In the genomic region with DNA sequence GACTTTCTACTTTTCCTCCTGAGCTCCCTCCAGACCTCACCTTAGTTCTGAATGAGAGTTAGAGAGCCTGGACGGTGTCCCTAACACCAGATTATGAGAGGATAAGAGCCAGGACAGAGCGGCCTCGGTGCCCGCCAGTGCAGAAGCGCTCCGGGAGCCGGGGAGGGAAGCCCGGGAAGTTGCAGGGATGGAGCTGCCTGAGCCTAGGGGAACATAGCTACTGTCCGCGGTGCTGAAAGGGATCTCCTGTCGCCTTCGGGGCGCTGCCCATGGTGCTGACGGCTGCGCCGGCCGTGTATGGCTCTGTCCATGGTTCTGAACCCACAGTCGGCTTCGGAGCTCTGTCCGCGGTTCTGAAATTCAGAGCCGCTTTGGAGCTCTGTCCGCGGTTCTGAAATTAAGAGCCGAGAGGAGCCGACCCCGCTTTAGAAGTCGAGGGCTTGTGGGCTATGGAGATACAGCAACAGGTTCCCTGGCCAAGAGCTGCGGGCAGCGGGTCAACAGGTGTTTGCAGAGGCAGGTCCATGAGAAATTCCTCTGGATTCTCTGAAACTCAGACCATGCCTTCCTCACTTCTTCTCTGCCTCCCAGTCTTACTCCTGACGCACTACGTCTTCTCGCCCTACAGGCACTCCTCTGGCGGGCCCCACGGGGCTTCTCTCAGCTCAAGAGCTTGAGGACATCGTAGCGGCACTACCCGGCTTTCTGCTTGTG, we compare ENCODE assay signal across 8 cellular contexts. TPM values are rescaled to one million over a fixed set of nuclear protein-coding genes. Genes with fewer than 3 reads are reported as not detected.
DNase-seq lines count a peak whose midpoint lies in the region; ATAC-seq and TF ChIP-seq lines count a peak whose summit lies in the region.

No MANE protein-coding gene starts in this region.

- H3K27ac ChIP-seq in dorsolateral prefrontal cortex, result peak overlapping the region in 5 of 59 donors; percentile 40 to 61 (median 49)

- peak; percentile 59 for ATAC-seq in GM19467 (IDR thresholded peaks at IDR 0.05; ENCODE audit: unreplicated experiment)
- peak; percentile 100 for ATAC-seq in left lobe of liver
- no peak for ATAC-seq in HG03520 (IDR thresholded peaks at IDR 0.05; ENCODE audit: unreplicated experiment)

- H3K4me3 Mint-ChIP-seq in activated CD4-positive, alpha-beta memory T cell treated with anti-CD3 and anti-CD28 coated beads, Interleukin-2, amount 10 ng/mL, durations not matched to agents 7 days and 5 days, result no peak overlapping the region

- H3K9me3 Mint-ChIP-seq in activated CD4-positive, alpha-beta memory T cell treated with anti-CD3 and anti-CD28 coated beads, Interleukin-2, amount 10 ng/mL, durations not matched to agents 7 days and 5 days, result peaks cover 2% of the 10 kb centered on the region

- POLR2A ChIA-PET in activated CD4-positive, alpha-beta memory T cell treated with anti-CD3 and anti-CD28 coated beads, Interleukin-2, amount 10 ng/mL, durations not matched to agents 7 days and 5 days (lab: Charles Lee), result interaction anchor here (0.7 to 2.0 kb wide), 6 partner anchors 13 to 195 kb away, joined by 3 to 12 read pairs (median 6); a partner anchor contains a TSS

- peaks cover 0 to 7% (median 0%) of the 10 kb centered on the region in 45 donors for H3K27me3 ChIP-seq in dorsolateral prefrontal cortex

- H3K4me1 Mint-ChIP-seq in activated CD4-positive, alpha-beta memory T cell treated with anti-CD3 and anti-CD28 coated beads, Interleukin-2, amount 10 ng/mL, durations not matched to agents 7 days and 5 days, result peaks cover 17% of the 10 kb centered on the region

- peaks cover 31% of the 10 kb centered on the region for H3K27me3 Mint-ChIP-seq in activated CD4-positive, alpha-beta memory T cell treated with anti-CD3 and anti-CD28 coated beads, Interleukin-2, amount 10 ng/mL, durations not matched to agents 7 days and 5 days

- H3K27ac Mint-ChIP-seq in activated CD4-positive, alpha-beta memory T cell treated with anti-CD3 and anti-CD28 coated beads, Interleukin-2, amount 10 ng/mL, durations not matched to agents 7 days and 5 days, result no peak overlapping the region

- TF ChIP-seq CTCF in dorsolateral prefrontal cortex (IDR thresholded peaks at IDR 0.05 in 54 of 56, conservative IDR thresholded peaks at IDR 0.05 in 2 of 56; ENCODE audit: low read depth in 1 of 56, partially characterized antibody in 56 of 56), result peak in 37 of 56 donors; percentile 2 to 66 (median 31)

- H3K4me3 ChIP-seq in dorsolateral prefrontal cortex, result peak overlapping the region in 56 of 59 donors; percentile 4 to 64 (median 48)

- DNase-seq in A172 (ENCODE audit: low spot score) (peak; percentile 67), NCI-H226 (peak; percentile 74), dorsolateral prefrontal cortex (peak; percentile 48 to 86 (median 80)), left lobe of liver (ENCODE audit: low spot score) (peak; percentile 87)
- peak; percentile 90 for DNase-seq in activated CD4-positive, alpha-beta memory T cell treated with anti-CD3 and anti-CD28 coated beads, Interleukin-2, amount 10 ng/mL, durations not matched to agents 7 days and 5 days
- peak; percentile 77 to 82 for DNase-seq in stimulated activated CD4-positive, alpha-beta T cell treated with anti-CD3 and anti-CD28 coated beads, Interleukin-4, amount 100 ng/mL, for 4 hours

- H3K36me3 Mint-ChIP-seq in activated CD4-positive, alpha-beta memory T cell treated with anti-CD3 and anti-CD28 coated beads, Interleukin-2, amount 10 ng/mL, durations not matched to agents 7 days and 5 days (ENCODE audit: low read depth), result no peaks in the 10 kb centered on the region

- CTCF ChIA-PET in activated CD4-positive, alpha-beta memory T cell treated with anti-CD3 and anti-CD28 coated beads, Interleukin-2, amount 10 ng/mL, durations not matched to agents 7 days and 5 days (lab: Charles Lee), result interaction anchor here (0.6 to 3.0 kb wide), 9 partner anchors 8 to 256 kb away, joined by 3 to 22 read pairs (median 4); a partner anchor contains a TSS

- intact Hi-C loops in dorsolateral prefrontal cortex (cut with DNase I), result no loop called here

RNA-seq across cellular contexts. Expression of a gene that starts 0.8 kb away (rescaled TPM):
- not detected in 2 replicates for total RNA-seq in A172 (2014; rRNA removed; shearing (Covaris generic))
- total RNA-seq in activated CD4-positive, alpha-beta memory T cell treated with anti-CD3 and anti-CD28 coated beads, Interleukin-2, amount 10 ng/mL, durations not matched to agents 7 days and 5 days, result under 1 TPM in 1 of 2 experiments, not detected in 1; 0.20 TPM
- total RNA-seq in dorsolateral prefrontal cortex, result 100 to 1,000 TPM in 3 of 120 experiments, 10 to 100 TPM in 2, 1 to 10 TPM in 23, under 1 TPM in 49, not detected in 43; 0.13 to 188 (median 0.67) TPM
- not detected for total RNA-seq in left lobe of liver

RNA-seq across cellular contexts. Expression of a gene that starts 17.0 kb away (rescaled TPM):
- 80.0 and 127 TPM in 2 replicates for total RNA-seq in A172 (2014; rRNA removed; shearing (Covaris generic))
- total RNA-seq in activated CD4-positive, alpha-beta memory T cell treated with anti-CD3 and anti-CD28 coated beads, Interleukin-2, amount 10 ng/mL, durations not matched to agents 7 days and 5 days, result 10 to 100 TPM; 44.2 to 55.3 TPM
- total RNA-seq in dorsolateral prefrontal cortex (10 to 100 TPM; 10.0 to 26.4 (median 18.3) TPM), left lobe of liver (28.5 TPM)

RNA-seq across cellular contexts. Expression of a gene that starts 45.1 kb away (rescaled TPM):
- 13.3 and 16.1 TPM in 2 replicates for total RNA-seq in A172 (2014; rRNA removed; shearing (Covaris generic))
- 1 to 10 TPM; 6.8 to 7.5 TPM for total RNA-seq in activated CD4-positive, alpha-beta memory T cell treated with anti-CD3 and anti-CD28 coated beads, Interleukin-2, amount 10 ng/mL, durations not matched to agents 7 days and 5 days
- total RNA-seq in dorsolateral prefrontal cortex (10 to 100 TPM; 33.1 to 92.5 (median 61.0) TPM), left lobe of liver (4.8 TPM)

RNA-seq across cellular contexts. Expression of a gene that starts 50.1 kb away (rescaled TPM):
- total RNA-seq in A172 (2014; rRNA removed; shearing (Covaris generic)), result not detected in 2 replicates
- 1 to 10 TPM; 8.4 to 9.0 TPM for total RNA-seq in activated CD4-positive, alpha-beta memory T cell treated with anti-CD3 and anti-CD28 coated beads, Interleukin-2, amount 10 ng/mL, durations not matched to agents 7 days and 5 days
- total RNA-seq in dorsolateral prefrontal cortex, result 10 to 100 TPM in 35 of 120 experiments, 1 to 10 TPM in 85; 5.3 to 16.6 (median 9.0) TPM
- 0.48 TPM for total RNA-seq in left lobe of liver

RNA-seq across cellular contexts. Expression of a gene that starts 58.6 kb away (rescaled TPM):
- total RNA-seq in A172 (2014; rRNA removed; shearing (Covaris generic)), result 76.7 and 79.7 TPM in 2 replicates
- 10 to 100 TPM; 59.3 to 60.6 TPM for total RNA-seq in activated CD4-positive, alpha-beta memory T cell treated with anti-CD3 and anti-CD28 coated beads, Interleukin-2, amount 10 ng/mL, durations not matched to agents 7 days and 5 days
- total RNA-seq in dorsolateral prefrontal cortex (10 to 100 TPM; 12.1 to 40.9 (median 22.3) TPM), left lobe of liver (24.4 TPM)
